Comparison of ENCODE assay signal across 24 cellular contexts in the genomic region with DNA sequence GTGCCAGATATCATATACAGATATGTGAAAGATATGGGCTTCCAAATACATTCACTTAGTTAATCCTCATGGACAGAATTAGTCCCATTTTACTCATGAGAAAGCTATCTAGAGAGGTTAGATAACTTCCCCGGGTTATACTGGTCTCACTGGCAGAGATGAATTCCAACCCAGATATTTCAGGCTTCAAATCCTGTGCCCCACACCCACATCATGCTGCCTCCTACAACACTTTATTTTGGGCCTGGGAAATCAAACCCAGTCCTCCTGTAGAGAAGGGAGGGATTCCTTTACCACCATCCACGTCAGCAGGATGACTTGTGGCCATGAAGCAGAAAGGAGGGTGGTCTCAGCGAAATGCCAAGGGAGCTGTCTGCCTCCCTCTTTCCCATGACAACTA.
"Had no signal": no experiment of that assay in that cellular context is flagged by ENCODE, and none has a peak within 500 bp of the region (broad histone marks: within the 10 kb centered on the region; RNA-seq: fewer than 3 reads in every experiment).

No MANE protein-coding gene starts in this region.

- H3K4me3 ChIP-seq: colonic mucosa, coronary artery, dorsolateral prefrontal cortex, esophagus muscularis mucosa, esophagus squamous epithelium, gastrocnemius medialis, gastroesophageal sphincter, heart left ventricle, heart right ventricle had no signal

- H3K36me3 ChIP-seq: colonic mucosa, gastrocnemius medialis had no signal

- DNase-seq: colonic mucosa; cortex of kidney; dermis blood vessel endothelial cell; dorsolateral prefrontal cortex; effector CD4-positive, alpha-beta T cell; effector CD8-positive, alpha-beta T cell; effector memory CD4-positive, alpha-beta T cell; effector memory CD8-positive, alpha-beta T cell; endodermal cell; erythroblast; esophagus squamous epithelium; foreskin fibroblast; foreskin melanocyte; gastrocnemius medialis; glutamatergic neuron; head of caudate nucleus; heart left ventricle; heart right ventricle had no signal

- H3K27me3 ChIP-seq: colonic mucosa, dorsolateral prefrontal cortex, esophagus muscularis mucosa, esophagus squamous epithelium, foreskin keratinocyte, gastrocnemius medialis, gastroesophageal sphincter, heart left ventricle, heart right ventricle had no signal

- ATAC-seq: effector memory CD8-positive, alpha-beta T cell; esophagus mucosa; gastrocnemius medialis; gastroesophageal sphincter had no signal

- H3K9me3 ChIP-seq: colonic mucosa, esophagus squamous epithelium, gastrocnemius medialis, gastroesophageal sphincter, heart left ventricle had no signal

- H3K27ac ChIP-seq: colonic mucosa, coronary artery, dorsolateral prefrontal cortex, epithelial cell of prostate, esophagus muscularis mucosa, esophagus squamous epithelium, foreskin keratinocyte, gastrocnemius medialis, gastroesophageal sphincter, heart left ventricle, heart right ventricle had no signal

- H3K4me1 ChIP-seq: colonic mucosa, esophagus squamous epithelium, gastrocnemius medialis had no signal
